1 cellular context compared by ENCODE assay signal in the genomic region with DNA sequence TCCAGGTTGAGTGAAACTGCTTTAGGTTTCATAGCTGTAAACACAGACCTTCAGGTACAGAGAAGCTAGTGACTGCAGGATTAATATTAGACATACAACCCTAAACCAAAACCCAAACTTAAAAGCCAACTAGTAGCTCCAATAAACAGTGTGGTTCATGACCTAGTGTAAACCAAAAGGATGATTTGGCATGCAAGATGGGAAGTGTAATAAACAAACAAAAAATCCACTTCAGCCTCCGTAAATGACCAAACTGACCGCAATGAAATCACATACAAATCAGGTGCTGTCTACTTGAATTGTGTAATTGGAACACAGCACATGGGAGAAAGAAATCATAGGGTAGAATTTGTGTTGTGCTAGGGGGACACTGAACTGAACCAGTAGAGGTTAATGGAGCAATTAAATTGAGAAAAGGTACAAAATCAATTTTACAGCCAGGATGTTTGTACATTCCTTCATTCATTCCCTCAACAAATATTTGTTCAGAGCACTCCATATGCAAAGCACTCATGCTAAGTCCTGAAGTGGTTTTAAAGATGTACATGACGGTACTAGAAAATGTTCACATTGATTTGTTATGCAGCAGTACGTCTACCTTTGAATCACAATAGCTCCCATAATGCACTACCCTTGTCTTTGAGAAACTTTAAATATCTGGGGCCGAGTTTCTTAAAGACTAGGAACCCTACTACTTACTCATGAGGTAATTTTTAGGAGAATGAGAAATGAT.
TF ChIP-seq lines count a peak whose summit lies in the region.

No MANE protein-coding gene starts in this region.

TF ChIP-seq in K562, 482 proteins besides CTCF, POLR2A, EP300 and RAD21 (continued from another document):
- TF ChIP-seq FOXM1 (IDR thresholded peaks at IDR 0.05; ENCODE audit: low read depth) (no peak), FOXM1 (CRISPR knock-in tag; IDR thresholded peaks at IDR 0.05; ENCODE audit: low read depth) (no peak), HEY1 (CRISPR knock-in tag; IDR thresholded peaks at IDR 0.05; ENCODE audit: borderline replicate concordance) (no peak), NCOA6 (IDR thresholded peaks at IDR 0.05) (no peak), CAMTA2 (CRISPR knock-in tag; conservative IDR thresholded peaks at IDR 0.05) (no peak), SOX6 (IDR thresholded peaks at IDR 0.05) (no peak), CEBPB (tag; IDR thresholded peaks at IDR 0.05) (no peak), FOXJ2 (tag; IDR thresholded peaks at IDR 0.05) (no peak), ZNF184 (CRISPR knock-in tag; IDR thresholded peaks at IDR 0.05) (no peak), ZNF232 (CRISPR knock-in tag; IDR thresholded peaks at IDR 0.05) (no peak), PTBP1 (IDR thresholded peaks at IDR 0.05; ENCODE audit: low read depth, low read length) (no peak), KDM5B (IDR thresholded peaks at IDR 0.05; ENCODE audit: insufficient replicate concordance, low read depth, low read length) (no peak)
- TF ChIP-seq, protein P1, sequence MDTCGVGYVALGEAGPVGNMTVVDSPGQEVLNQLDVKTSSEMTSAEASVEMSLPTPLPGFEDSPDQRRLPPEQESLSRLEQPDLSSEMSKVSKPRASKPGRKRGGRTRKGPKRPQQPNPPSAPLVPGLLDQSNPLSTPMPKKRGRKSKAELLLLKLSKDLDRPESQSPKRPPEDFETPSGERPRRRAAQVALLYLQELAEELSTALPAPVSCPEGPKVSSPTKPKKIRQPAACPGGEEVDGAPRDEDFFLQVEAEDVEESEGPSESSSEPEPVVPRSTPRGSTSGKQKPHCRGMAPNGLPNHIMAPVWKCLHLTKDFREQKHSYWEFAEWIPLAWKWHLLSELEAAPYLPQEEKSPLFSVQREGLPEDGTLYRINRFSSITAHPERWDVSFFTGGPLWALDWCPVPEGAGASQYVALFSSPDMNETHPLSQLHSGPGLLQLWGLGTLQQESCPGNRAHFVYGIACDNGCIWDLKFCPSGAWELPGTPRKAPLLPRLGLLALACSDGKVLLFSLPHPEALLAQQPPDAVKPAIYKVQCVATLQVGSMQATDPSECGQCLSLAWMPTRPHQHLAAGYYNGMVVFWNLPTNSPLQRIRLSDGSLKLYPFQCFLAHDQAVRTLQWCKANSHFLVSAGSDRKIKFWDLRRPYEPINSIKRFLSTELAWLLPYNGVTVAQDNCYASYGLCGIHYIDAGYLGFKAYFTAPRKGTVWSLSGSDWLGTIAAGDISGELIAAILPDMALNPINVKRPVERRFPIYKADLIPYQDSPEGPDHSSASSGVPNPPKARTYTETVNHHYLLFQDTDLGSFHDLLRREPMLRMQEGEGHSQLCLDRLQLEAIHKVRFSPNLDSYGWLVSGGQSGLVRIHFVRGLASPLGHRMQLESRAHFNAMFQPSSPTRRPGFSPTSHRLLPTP (IDR thresholded peaks at IDR 0.05; ENCODE audit: borderline replicate concordance, extremely low read depth, insufficient read length): no peak
- TF ChIP-seq, protein P2, sequence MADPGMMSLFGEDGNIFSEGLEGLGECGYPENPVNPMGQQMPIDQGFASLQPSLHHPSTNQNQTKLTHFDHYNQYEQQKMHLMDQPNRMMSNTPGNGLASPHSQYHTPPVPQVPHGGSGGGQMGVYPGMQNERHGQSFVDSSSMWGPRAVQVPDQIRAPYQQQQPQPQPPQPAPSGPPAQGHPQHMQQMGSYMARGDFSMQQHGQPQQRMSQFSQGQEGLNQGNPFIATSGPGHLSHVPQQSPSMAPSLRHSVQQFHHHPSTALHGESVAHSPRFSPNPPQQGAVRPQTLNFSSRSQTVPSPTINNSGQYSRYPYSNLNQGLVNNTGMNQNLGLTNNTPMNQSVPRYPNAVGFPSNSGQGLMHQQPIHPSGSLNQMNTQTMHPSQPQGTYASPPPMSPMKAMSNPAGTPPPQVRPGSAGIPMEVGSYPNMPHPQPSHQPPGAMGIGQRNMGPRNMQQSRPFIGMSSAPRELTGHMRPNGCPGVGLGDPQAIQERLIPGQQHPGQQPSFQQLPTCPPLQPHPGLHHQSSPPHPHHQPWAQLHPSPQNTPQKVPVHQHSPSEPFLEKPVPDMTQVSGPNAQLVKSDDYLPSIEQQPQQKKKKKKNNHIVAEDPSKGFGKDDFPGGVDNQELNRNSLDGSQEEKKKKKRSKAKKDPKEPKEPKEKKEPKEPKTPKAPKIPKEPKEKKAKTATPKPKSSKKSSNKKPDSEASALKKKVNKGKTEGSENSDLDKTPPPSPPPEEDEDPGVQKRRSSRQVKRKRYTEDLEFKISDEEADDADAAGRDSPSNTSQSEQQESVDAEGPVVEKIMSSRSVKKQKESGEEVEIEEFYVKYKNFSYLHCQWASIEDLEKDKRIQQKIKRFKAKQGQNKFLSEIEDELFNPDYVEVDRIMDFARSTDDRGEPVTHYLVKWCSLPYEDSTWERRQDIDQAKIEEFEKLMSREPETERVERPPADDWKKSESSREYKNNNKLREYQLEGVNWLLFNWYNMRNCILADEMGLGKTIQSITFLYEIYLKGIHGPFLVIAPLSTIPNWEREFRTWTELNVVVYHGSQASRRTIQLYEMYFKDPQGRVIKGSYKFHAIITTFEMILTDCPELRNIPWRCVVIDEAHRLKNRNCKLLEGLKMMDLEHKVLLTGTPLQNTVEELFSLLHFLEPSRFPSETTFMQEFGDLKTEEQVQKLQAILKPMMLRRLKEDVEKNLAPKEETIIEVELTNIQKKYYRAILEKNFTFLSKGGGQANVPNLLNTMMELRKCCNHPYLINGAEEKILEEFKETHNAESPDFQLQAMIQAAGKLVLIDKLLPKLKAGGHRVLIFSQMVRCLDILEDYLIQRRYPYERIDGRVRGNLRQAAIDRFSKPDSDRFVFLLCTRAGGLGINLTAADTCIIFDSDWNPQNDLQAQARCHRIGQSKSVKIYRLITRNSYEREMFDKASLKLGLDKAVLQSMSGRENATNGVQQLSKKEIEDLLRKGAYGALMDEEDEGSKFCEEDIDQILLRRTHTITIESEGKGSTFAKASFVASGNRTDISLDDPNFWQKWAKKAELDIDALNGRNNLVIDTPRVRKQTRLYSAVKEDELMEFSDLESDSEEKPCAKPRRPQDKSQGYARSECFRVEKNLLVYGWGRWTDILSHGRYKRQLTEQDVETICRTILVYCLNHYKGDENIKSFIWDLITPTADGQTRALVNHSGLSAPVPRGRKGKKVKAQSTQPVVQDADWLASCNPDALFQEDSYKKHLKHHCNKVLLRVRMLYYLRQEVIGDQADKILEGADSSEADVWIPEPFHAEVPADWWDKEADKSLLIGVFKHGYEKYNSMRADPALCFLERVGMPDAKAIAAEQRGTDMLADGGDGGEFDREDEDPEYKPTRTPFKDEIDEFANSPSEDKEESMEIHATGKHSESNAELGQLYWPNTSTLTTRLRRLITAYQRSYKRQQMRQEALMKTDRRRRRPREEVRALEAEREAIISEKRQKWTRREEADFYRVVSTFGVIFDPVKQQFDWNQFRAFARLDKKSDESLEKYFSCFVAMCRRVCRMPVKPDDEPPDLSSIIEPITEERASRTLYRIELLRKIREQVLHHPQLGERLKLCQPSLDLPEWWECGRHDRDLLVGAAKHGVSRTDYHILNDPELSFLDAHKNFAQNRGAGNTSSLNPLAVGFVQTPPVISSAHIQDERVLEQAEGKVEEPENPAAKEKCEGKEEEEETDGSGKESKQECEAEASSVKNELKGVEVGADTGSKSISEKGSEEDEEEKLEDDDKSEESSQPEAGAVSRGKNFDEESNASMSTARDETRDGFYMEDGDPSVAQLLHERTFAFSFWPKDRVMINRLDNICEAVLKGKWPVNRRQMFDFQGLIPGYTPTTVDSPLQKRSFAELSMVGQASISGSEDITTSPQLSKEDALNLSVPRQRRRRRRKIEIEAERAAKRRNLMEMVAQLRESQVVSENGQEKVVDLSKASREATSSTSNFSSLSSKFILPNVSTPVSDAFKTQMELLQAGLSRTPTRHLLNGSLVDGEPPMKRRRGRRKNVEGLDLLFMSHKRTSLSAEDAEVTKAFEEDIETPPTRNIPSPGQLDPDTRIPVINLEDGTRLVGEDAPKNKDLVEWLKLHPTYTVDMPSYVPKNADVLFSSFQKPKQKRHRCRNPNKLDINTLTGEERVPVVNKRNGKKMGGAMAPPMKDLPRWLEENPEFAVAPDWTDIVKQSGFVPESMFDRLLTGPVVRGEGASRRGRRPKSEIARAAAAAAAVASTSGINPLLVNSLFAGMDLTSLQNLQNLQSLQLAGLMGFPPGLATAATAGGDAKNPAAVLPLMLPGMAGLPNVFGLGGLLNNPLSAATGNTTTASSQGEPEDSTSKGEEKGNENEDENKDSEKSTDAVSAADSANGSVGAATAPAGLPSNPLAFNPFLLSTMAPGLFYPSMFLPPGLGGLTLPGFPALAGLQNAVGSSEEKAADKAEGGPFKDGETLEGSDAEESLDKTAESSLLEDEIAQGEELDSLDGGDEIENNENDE (IDR thresholded peaks at IDR 0.05; ENCODE audit: low read depth, low read length): no peak
- TF ChIP-seq, protein P3, sequence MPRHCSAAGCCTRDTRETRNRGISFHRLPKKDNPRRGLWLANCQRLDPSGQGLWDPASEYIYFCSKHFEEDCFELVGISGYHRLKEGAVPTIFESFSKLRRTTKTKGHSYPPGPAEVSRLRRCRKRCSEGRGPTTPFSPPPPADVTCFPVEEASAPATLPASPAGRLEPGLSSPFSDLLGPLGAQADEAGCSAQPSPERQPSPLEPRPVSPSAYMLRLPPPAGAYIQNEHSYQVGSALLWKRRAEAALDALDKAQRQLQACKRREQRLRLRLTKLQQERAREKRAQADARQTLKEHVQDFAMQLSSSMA (CRISPR knock-in tag; IDR thresholded peaks at IDR 0.05): no peak
- TF ChIP-seq, protein P4, sequence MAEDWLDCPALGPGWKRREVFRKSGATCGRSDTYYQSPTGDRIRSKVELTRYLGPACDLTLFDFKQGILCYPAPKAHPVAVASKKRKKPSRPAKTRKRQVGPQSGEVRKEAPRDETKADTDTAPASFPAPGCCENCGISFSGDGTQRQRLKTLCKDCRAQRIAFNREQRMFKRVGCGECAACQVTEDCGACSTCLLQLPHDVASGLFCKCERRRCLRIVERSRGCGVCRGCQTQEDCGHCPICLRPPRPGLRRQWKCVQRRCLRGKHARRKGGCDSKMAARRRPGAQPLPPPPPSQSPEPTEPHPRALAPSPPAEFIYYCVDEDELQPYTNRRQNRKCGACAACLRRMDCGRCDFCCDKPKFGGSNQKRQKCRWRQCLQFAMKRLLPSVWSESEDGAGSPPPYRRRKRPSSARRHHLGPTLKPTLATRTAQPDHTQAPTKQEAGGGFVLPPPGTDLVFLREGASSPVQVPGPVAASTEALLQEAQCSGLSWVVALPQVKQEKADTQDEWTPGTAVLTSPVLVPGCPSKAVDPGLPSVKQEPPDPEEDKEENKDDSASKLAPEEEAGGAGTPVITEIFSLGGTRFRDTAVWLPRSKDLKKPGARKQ (CRISPR knock-in tag; IDR thresholded peaks at IDR 0.05): no peak
TF ChIP-seq in K562: peak in this region for 0.
